In genomic region chr9:129498451-129499376, GRCh38 we compare ENCODE assay signal across 10 cellular contexts.
A peak's percentile ranks its signal among the peaks of the same experiment; 100 is the strongest.
DNase-seq lines count a peak whose midpoint lies in the region; ATAC-seq, FAIRE-seq and TF ChIP-seq lines count a peak whose summit lies in the region.
"Had no signal": no experiment of that assay in that cellular context is flagged by ENCODE, and none has a peak within 500 bp of the region (broad histone marks: within the 10 kb centered on the region; RNA-seq: fewer than 3 reads in every experiment).

No MANE protein-coding gene starts in this region.

- no peaks in the 10 kb centered on the region for H3K9me2 ChIP-seq in PC-3 (replicated peaks; ENCODE audit: low read length)

- POLR2A ChIA-PET in CD8-positive, alpha-beta memory T cell (lab: Charles Lee): no interaction called here
- POLR2A ChIA-PET in PC-3 (lab: Charles Lee; ENCODE audit: unreplicated experiment): no interaction called here

- no peak for FAIRE-seq in astrocyte (lab: Jason Lieb, UNC)

- no peak overlapping the region for H2AFZ ChIP-seq in astrocyte (ENCODE audit: low read depth, low read length)
- no peak overlapping the region for H2AFZ ChIP-seq in PC-3 (ENCODE audit: low read length)

- no peak for ATAC-seq in PC-3
- no peak for ATAC-seq in stimulated activated memory B cell treated with anti-CD40 and anti-IgM and Interleukin-4, amounts not matched to agents 10 μg/mL and 1 μg/mL and 100 μg/mL, for 72 hours

- H3K27ac ChIP-seq in CD8-positive, alpha-beta memory T cell (ENCODE audit: low read depth, low read length): no peak overlapping the region
- H3K27ac ChIP-seq in astrocyte (ENCODE audit: low read depth, low read length) (peak overlapping the region; percentile 96), layer of hippocampus (ENCODE audit: low read depth, low read length) (peak overlapping the region; percentile 99), PC-3 (ENCODE audit: low read length) (no peak overlapping the region)

- H3K9ac ChIP-seq in astrocyte (ENCODE audit: low read length) (peak overlapping the region; percentile 99), skeletal muscle satellite cell (ENCODE audit: low read depth, low read length) (peak overlapping the region; percentile 91), PC-3 (ENCODE audit: low read length) (no peak overlapping the region)

- no peak overlapping the region for H3K4me3 Mint-ChIP-seq in CD8-positive, alpha-beta memory T cell
- H3K4me3 Mint-ChIP-seq in astrocyte (ENCODE audit: unreplicated experiment): peak overlapping the region; percentile 54
- no peak overlapping the region for H3K4me3 Mint-ChIP-seq in stimulated activated memory B cell treated with anti-CD40 and anti-IgM and Interleukin-4, amounts not matched to agents 10 μg/mL and 1 μg/mL and 100 μg/mL, for 72 hours

- CTCF ChIA-PET in CD8-positive, alpha-beta memory T cell (lab: Charles Lee): no interaction called here
- CTCF ChIA-PET in PC-3 (lab: Charles Lee): no interaction called here

- TF ChIP-seq CTCF in astrocyte (IDR thresholded peaks at IDR 0.05; ENCODE audit: insufficient read depth, low read depth, low read length) (no peak), PC-3 (conservative IDR thresholded peaks at IDR 0.05; ENCODE audit: low read depth, low read length) (no peak)

- H4K20me1 ChIP-seq in astrocyte (ENCODE audit: insufficient read depth, low read length) (no peaks in the 10 kb centered on the region), PC-3 (ENCODE audit: low read length) (no peaks in the 10 kb centered on the region)

- peaks cover 22% of the 10 kb centered on the region for H3K4me1 ChIP-seq in CD8-positive, alpha-beta memory T cell (ENCODE audit: insufficient read depth, low read length)
- peaks cover 68% of the 10 kb centered on the region for H3K4me1 ChIP-seq in astrocyte (ENCODE audit: insufficient read depth, low read length)
- peaks cover 38% of the 10 kb centered on the region for H3K4me1 ChIP-seq in skeletal muscle satellite cell (ENCODE audit: control insufficient read depth, insufficient read depth, low read length)
- H3K4me1 ChIP-seq in PC-3 (ENCODE audit: insufficient read depth, low read length): peaks cover 20% of the 10 kb centered on the region

- no peaks in the 10 kb centered on the region for H3K9me3 ChIP-seq in CD8-positive, alpha-beta memory T cell (ENCODE audit: low read length)
- H3K9me3 ChIP-seq in astrocyte (ENCODE audit: insufficient read depth, low read depth, low read length): no peaks in the 10 kb centered on the region
- no peaks in the 10 kb centered on the region for H3K9me3 ChIP-seq in skeletal muscle satellite cell (replicated peaks; ENCODE audit: low read length)
- H3K9me3 ChIP-seq in PC-3 (ENCODE audit: low read length): no peaks in the 10 kb centered on the region

- H3K9me3 Mint-ChIP-seq in CD8-positive, alpha-beta memory T cell: no peaks in the 10 kb centered on the region
- H3K9me3 Mint-ChIP-seq in astrocyte (ENCODE audit: unreplicated experiment): peaks cover 1% of the 10 kb centered on the region
- no peaks in the 10 kb centered on the region for H3K9me3 Mint-ChIP-seq in stimulated activated memory B cell treated with anti-CD40 and anti-IgM and Interleukin-4, amounts not matched to agents 10 μg/mL and 1 μg/mL and 100 μg/mL, for 72 hours
- H3K9me3 Mint-ChIP-seq: activated CD4-positive, alpha-beta T cell treated with anti-CD3 and anti-CD28 coated beads, Interleukin-2, amount 10 ng/mL, durations not matched to agents 24 days and 14 days had no signal

- no peaks in the 10 kb centered on the region for H3F3A ChIP-seq in PC-3 (ENCODE audit: low read length, unreplicated experiment)

- no TSS peak for BruUV-seq in PC-3 (replicated peaks; lab: Mats Ljungman, UMichigan)

- intact Hi-C loops in PC-3 (cut with micrococcal nuclease): loop anchor here (5.0 kb wide), 2 partner anchors 86 to 114 kb away; no protein-coding TSS in a partner anchor

- H3K27ac Mint-ChIP-seq in CD8-positive, alpha-beta memory T cell: peak overlapping the region in 7 of 8 donors; percentile 0 to 82 (median 33)
- H3K27ac Mint-ChIP-seq in astrocyte (ENCODE audit: unreplicated experiment): peak overlapping the region; percentile 50
- H3K27ac Mint-ChIP-seq in stimulated activated memory B cell treated with anti-CD40 and anti-IgM and Interleukin-4, amounts not matched to agents 10 μg/mL and 1 μg/mL and 100 μg/mL, for 72 hours: no peak overlapping the region

- no peak for DNase-seq in CD8-positive, alpha-beta memory T cell
- DNase-seq in astrocyte (ENCODE audit: low read depth): no peak
- no peak for DNase-seq in PC-3
- DNase-seq in NCI-H2029 treated with DMSO at 0.1 percent for 48 hours (lab: John Stamatoyannopoulos, UW): no peak
- no peak for DNase-seq in DMS153 (lab: John Stamatoyannopoulos, UW)
- DNase-seq: activated CD4-positive, alpha-beta T cell treated with anti-CD3 and anti-CD28 coated beads, Interleukin-2, amount 10 ng/mL, durations not matched to agents 24 days and 14 days; stimulated activated CD4-positive, alpha-beta T cell treated with anti-CD3 and anti-CD28 coated beads, Interleukin-4, amount 100 ng/mL, for 24 hours had no signal

- peaks cover 17% of the 10 kb centered on the region for H3K79me2 ChIP-seq in astrocyte (ENCODE audit: insufficient read depth, low read length)
- no peaks in the 10 kb centered on the region for H3K79me2 ChIP-seq in PC-3 (ENCODE audit: low read length)

- peaks cover 0 to 5% (median 1%) of the 10 kb centered on the region in 3 donors for H3K36me3 Mint-ChIP-seq in CD8-positive, alpha-beta memory T cell
- H3K36me3 Mint-ChIP-seq in astrocyte (ENCODE audit: low read depth, unreplicated experiment): peaks cover 6% of the 10 kb centered on the region
- H3K36me3 Mint-ChIP-seq in stimulated activated memory B cell treated with anti-CD40 and anti-IgM and Interleukin-4, amounts not matched to agents 10 μg/mL and 1 μg/mL and 100 μg/mL, for 72 hours: peaks cover under 1% of the 10 kb centered on the region

- H3K36me3 ChIP-seq in CD8-positive, alpha-beta memory T cell (ENCODE audit: insufficient read depth, low read length): no peaks in the 10 kb centered on the region
- H3K36me3 ChIP-seq in astrocyte (ENCODE audit: insufficient read depth, low read length) (no peaks in the 10 kb centered on the region), skeletal muscle satellite cell (ENCODE audit: insufficient read depth, low read length) (no peaks in the 10 kb centered on the region), PC-3 (ENCODE audit: low read depth, low read length) (no peaks in the 10 kb centered on the region)

- H3K4me3 ChIP-seq in CD8-positive, alpha-beta memory T cell (ENCODE audit: low read length): no peak overlapping the region
- peak overlapping the region; percentile 29 for H3K4me3 ChIP-seq in astrocyte (ENCODE audit: insufficient read depth, low read depth, low read length)
- H3K4me3 ChIP-seq in skeletal muscle satellite cell (ENCODE audit: low read length): peak overlapping the region; percentile 79
- H3K4me3 ChIP-seq in PC-3 (ENCODE audit: low read length): no peak overlapping the region

- H3K27me3 Mint-ChIP-seq in CD8-positive, alpha-beta memory T cell: no peaks in the 10 kb centered on the region
- H3K27me3 Mint-ChIP-seq in astrocyte (ENCODE audit: low read depth, unreplicated experiment): no peaks in the 10 kb centered on the region
- H3K27me3 Mint-ChIP-seq in stimulated activated memory B cell treated with anti-CD40 and anti-IgM and Interleukin-4, amounts not matched to agents 10 μg/mL and 1 μg/mL and 100 μg/mL, for 72 hours: peaks cover 24% of the 10 kb centered on the region
- H3K27me3 Mint-ChIP-seq: activated CD4-positive, alpha-beta T cell treated with anti-CD3 and anti-CD28 coated beads, Interleukin-2, amount 10 ng/mL, durations not matched to agents 24 days and 14 days had no signal

- H3K27me3 ChIP-seq in CD8-positive, alpha-beta memory T cell (ENCODE audit: insufficient read depth, low read length, poor library complexity, severe bottlenecking): no peaks in the 10 kb centered on the region
- H3K27me3 ChIP-seq in astrocyte (ENCODE audit: insufficient read depth, low read length): no peaks in the 10 kb centered on the region
- no peaks in the 10 kb centered on the region for H3K27me3 ChIP-seq in layer of hippocampus (ENCODE audit: control insufficient read depth, insufficient read depth, low read length)
- H3K27me3 ChIP-seq in skeletal muscle satellite cell (ENCODE audit: control insufficient read depth, insufficient read depth, low read length): no peaks in the 10 kb centered on the region
- no peaks in the 10 kb centered on the region for H3K27me3 ChIP-seq in PC-3 (ENCODE audit: low read length)

- H3K4me2 ChIP-seq in astrocyte (ENCODE audit: low read length): peak overlapping the region; percentile 99
- peak overlapping the region; percentile 92 for H3K4me2 ChIP-seq in skeletal muscle satellite cell (ENCODE audit: low read length)
- no peak overlapping the region for H3K4me2 ChIP-seq in PC-3 (ENCODE audit: low read length)

- peaks cover 12 to 36% (median 20%) of the 10 kb centered on the region in 3 donors for H3K4me1 Mint-ChIP-seq in CD8-positive, alpha-beta memory T cell
- H3K4me1 Mint-ChIP-seq in astrocyte (ENCODE audit: low read depth, unreplicated experiment): peaks cover 50% of the 10 kb centered on the region
- H3K4me1 Mint-ChIP-seq in stimulated activated memory B cell treated with anti-CD40 and anti-IgM and Interleukin-4, amounts not matched to agents 10 μg/mL and 1 μg/mL and 100 μg/mL, for 72 hours: peaks cover 15% of the 10 kb centered on the region

Comparison
In these comparisons a context has a peak if more than half of its experiments do, and no peak if none do; other contexts are left out.
1. H3K27ac ChIP-seq: peak in astrocyte (single experiment) and layer of hippocampus (single experiment); none in CD8-positive, alpha-beta memory T cell (single experiment) and PC-3 (single experiment).
2. H3K4me3 ChIP-seq: peak in astrocyte (single experiment) and skeletal muscle satellite cell (single experiment); none in CD8-positive, alpha-beta memory T cell (single experiment) and PC-3 (single experiment).